Comparison of ENCODE assay signal across 12 cellular contexts in genomic region chr2:16284941-16285625, GRCh38.
DNase-seq lines count a peak whose midpoint lies in the region; ATAC-seq and TF ChIP-seq lines count a peak whose summit lies in the region.
"Had no signal": no experiment of that assay in that cellular context is flagged by ENCODE, and none has a peak within 500 bp of the region (broad histone marks: within the 10 kb centered on the region; RNA-seq: fewer than 3 reads in every experiment).

No MANE protein-coding gene starts in this region.

- H3K27ac ChIP-seq in IMR-90 (ENCODE audit: insufficient read depth, low read length) (no peak overlapping the region), WERI-Rb-1 (peak overlapping the region; percentile 77)
- H3K27ac ChIP-seq: C4-2B had no signal

- no peak overlapping the region for H3K56ac ChIP-seq in IMR-90 (ENCODE audit: extremely low read depth, insufficient read depth, low read length)

- TF ChIP-seq CTCF in IMR-90 (conservative IDR thresholded peaks at IDR 0.05; ENCODE audit: low read depth, low read length) (no peak), WERI-Rb-1 (IDR thresholded peaks at IDR 0.05; ENCODE audit: low read depth, low read length) (no peak)

- no peak for DNase-seq in IMR-90
- DNase-seq in NCI-H524 treated with DMSO at 0.1 percent for 48 hours (lab: John Stamatoyannopoulos, UW) = peak; percentile 90
- peak; percentile 94 for DNase-seq in WERI-Rb-1
- DNase-seq in Right ventricle myocardium superior = no peak
- DNase-seq in epidermal melanocyte (ENCODE audit: insufficient read length, low spot score) = no peak
- DNase-seq in activated CD4-positive, CD25-positive, alpha-beta regulatory T cell (lab: John Stamatoyannopoulos, UW) = no peak
- no peak for DNase-seq in NCI-H1930 (lab: John Stamatoyannopoulos, UW)
- DNase-seq: CD4-positive, alpha-beta memory T cell; DND-41; GDM1 had no signal

- no peak overlapping the region for H4K5ac ChIP-seq in IMR-90 (ENCODE audit: low read depth, low read length)

- no peaks in the 10 kb centered on the region for H3K27me3 ChIP-seq in IMR-90 (ENCODE audit: control insufficient read depth, insufficient read depth, low read length)
- no peaks in the 10 kb centered on the region for H3K27me3 ChIP-seq in WERI-Rb-1 (ENCODE audit: insufficient read depth, low read depth, severe bottlenecking)

- H2BK120ac ChIP-seq in IMR-90 (ENCODE audit: low read depth, low read length) = no peak overlapping the region

- no TSS peak for BruUV-seq in IMR-90 (replicated peaks; lab: Mats Ljungman, UMichigan)

- H3K23ac ChIP-seq in IMR-90 (ENCODE audit: low read depth, low read length) = no peak overlapping the region

- in situ Hi-C loops in IMR-90 (cut with MboI; ENCODE audit: low sequenced_read_pairs) = no loop called here

- no peak overlapping the region for H3K9ac ChIP-seq in IMR-90 (ENCODE audit: low read depth, low read length)

- H3K9me1 ChIP-seq in IMR-90 (ENCODE audit: insufficient read depth, low read length) = no peaks in the 10 kb centered on the region

- H4K91ac ChIP-seq in IMR-90 (ENCODE audit: insufficient read depth, low read depth, low read length) = no peak overlapping the region

- H2BK20ac ChIP-seq in IMR-90 (ENCODE audit: low read depth, low read length) = no peak overlapping the region

- POLR2A ChIA-PET in IMR-90 (lab: Charles Lee; ENCODE audit: unreplicated experiment) = no interaction called here

- TF ChIP-seq RAD21 in IMR-90 (IDR thresholded peaks at IDR 0.05; ENCODE audit: low read length) = no peak

- WGBS in IMR-90 (ENCODE audit: extremely low coverage in 2 of 2, insufficient read length in 1 of 2), 2 experiments = no CpG with 5 or more reads among the region's 12 CpGs

- no peak overlapping the region for H3K4me2 ChIP-seq in IMR-90 (ENCODE audit: low read depth, low read length)

- no peak overlapping the region for H2AK9ac ChIP-seq in IMR-90 (replicated peaks; ENCODE audit: low read depth, low read length, poor library complexity)

- no peak overlapping the region for H2BK5ac ChIP-seq in IMR-90 (ENCODE audit: low read depth, low read length, poor library complexity, severe bottlenecking)

- dilution Hi-C loops in IMR-90 (cut with HindIII; ENCODE audit: low sequenced_read_pairs, unreplicated experiment) = no loop called here

- H4K8ac ChIP-seq in IMR-90 (ENCODE audit: low read depth in 2 of 2, low read length in 2 of 2) = no peak overlapping the region

- H3K79me1 ChIP-seq in IMR-90 (ENCODE audit: low read depth in 1 of 2, low read length in 2 of 2) = no peaks in the 10 kb centered on the region

- H3K9me3 ChIP-seq in IMR-90 (ENCODE audit: control insufficient read depth, insufficient read depth, low read length) (peaks cover 37% of the 10 kb centered on the region), WERI-Rb-1 (ENCODE audit: severe bottlenecking) (no peaks in the 10 kb centered on the region)

- H3K4me1 ChIP-seq in IMR-90 (ENCODE audit: control insufficient read depth, insufficient read depth, low read length) = no peaks in the 10 kb centered on the region

- H3K4me3 ChIP-seq in IMR-90 (ENCODE audit: insufficient read depth, low read depth, low read length) = no peak overlapping the region
- no peak overlapping the region for H3K4me3 ChIP-seq in WERI-Rb-1 (ENCODE audit: low read depth, low read length)

- no peak overlapping the region for H2AK5ac ChIP-seq in IMR-90 (ENCODE audit: low read depth, low read length)

- intact Hi-C loops in IMR-90 (cut with micrococcal nuclease) = no loop called here
- intact Hi-C loops in Right ventricle myocardium superior (cut with DNase I) = loop anchor here (5.0 kb wide), 2 partner anchors 348 to 643 kb away; no protein-coding TSS in a partner anchor

- no peak overlapping the region for H3K18ac ChIP-seq in IMR-90 (ENCODE audit: low read depth, low read length)

- no peak overlapping the region for H3K14ac ChIP-seq in IMR-90 (replicated peaks; ENCODE audit: low read depth, low read length)

- no peaks in the 10 kb centered on the region for H4K20me1 ChIP-seq in IMR-90 (ENCODE audit: insufficient read depth, low read length)

- H3K36me3 ChIP-seq in IMR-90 (ENCODE audit: control insufficient read depth, insufficient read depth, low read length) (no peaks in the 10 kb centered on the region), WERI-Rb-1 (no peaks in the 10 kb centered on the region)

- TF ChIP-seq POLR2A in IMR-90 (IDR thresholded peaks at IDR 0.05; ENCODE audit: low read depth, low read length) = no peak

- H3K4ac ChIP-seq in IMR-90 (ENCODE audit: low read depth, low read length) = no peak overlapping the region

- peak overlapping the region; percentile 51 for H2AFZ ChIP-seq in IMR-90 (replicated peaks; ENCODE audit: low read length, poor library complexity)

- CTCF ChIA-PET in IMR-90 (lab: Yijun Ruan, JAX) = no interaction called here

- ATAC-seq in IMR-90 (ENCODE audit: low read depth) (no peak), Right ventricle myocardium superior (ENCODE audit: poor library complexity) (no peak)
- ATAC-seq: HCT116 had no signal

- H2BK15ac ChIP-seq in IMR-90 (ENCODE audit: low read depth, low read length) = no peak overlapping the region

TF ChIP-seq in IMR-90, 13 proteins besides CTCF, POLR2A, EP300 and RAD21:
- TF ChIP-seq MAZ (IDR thresholded peaks at IDR 0.05; ENCODE audit: borderline replicate concordance, low read depth, low read length) (no peak), CHD1 (IDR thresholded peaks at IDR 0.05; ENCODE audit: low read depth, low read length) (no peak), RFX5 (IDR thresholded peaks at IDR 0.05; ENCODE audit: low read depth, low read length) (no peak), MAFK (IDR thresholded peaks at IDR 0.05; ENCODE audit: low read depth, low read length) (no peak), USF2 (IDR thresholded peaks at IDR 0.05; ENCODE audit: low read depth, low read length) (no peak), MXI1 (IDR thresholded peaks at IDR 0.05; ENCODE audit: borderline replicate concordance, low read depth, low read length) (no peak), SMC3 (IDR thresholded peaks at IDR 0.05; ENCODE audit: low read depth, low read length) (no peak), FOS (IDR thresholded peaks at IDR 0.05; ENCODE audit: low read depth, low read length) (no peak), NFE2L2 (IDR thresholded peaks at IDR 0.05; ENCODE audit: low read depth, low read length) (no peak), BHLHE40 (IDR thresholded peaks at IDR 0.05; ENCODE audit: low read depth, low read length) (no peak), CEBPB (IDR thresholded peaks at IDR 0.05; ENCODE audit: low read depth, low read length) (no peak), RCOR1 (IDR thresholded peaks at IDR 0.05; ENCODE audit: insufficient replicate concordance, low read length) (no peak)
- TF ChIP-seq, protein P1, sequence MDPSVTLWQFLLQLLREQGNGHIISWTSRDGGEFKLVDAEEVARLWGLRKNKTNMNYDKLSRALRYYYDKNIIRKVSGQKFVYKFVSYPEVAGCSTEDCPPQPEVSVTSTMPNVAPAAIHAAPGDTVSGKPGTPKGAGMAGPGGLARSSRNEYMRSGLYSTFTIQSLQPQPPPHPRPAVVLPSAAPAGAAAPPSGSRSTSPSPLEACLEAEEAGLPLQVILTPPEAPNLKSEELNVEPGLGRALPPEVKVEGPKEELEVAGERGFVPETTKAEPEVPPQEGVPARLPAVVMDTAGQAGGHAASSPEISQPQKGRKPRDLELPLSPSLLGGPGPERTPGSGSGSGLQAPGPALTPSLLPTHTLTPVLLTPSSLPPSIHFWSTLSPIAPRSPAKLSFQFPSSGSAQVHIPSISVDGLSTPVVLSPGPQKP (IDR thresholded peaks at IDR 0.05; ENCODE audit: borderline replicate concordance, low read depth, low read length) = no peak
TF ChIP-seq in IMR-90: peak in this region for 0.

Comparison
In these comparisons a context has a peak if more than half of its experiments do, and no peak if none do; other contexts are left out.
1. DNase-seq: peak in NCI-H524 treated with DMSO at 0.1 percent for 48 hours (single experiment) and WERI-Rb-1 (single experiment); none in IMR-90 (single experiment), Right ventricle myocardium superior (single experiment), epidermal melanocyte (single experiment), activated CD4-positive, CD25-positive, alpha-beta regulatory T cell (0 of 4) and NCI-H1930 (0 of 2).